In genomic region chr13:44783987-44784734, GRCh38 we compare ENCODE assay signal across 23 cellular contexts.
A peak's percentile ranks its signal among the peaks of the same experiment; 100 is the strongest.
DNase-seq lines count a peak whose midpoint lies in the region; ATAC-seq, FAIRE-seq and TF ChIP-seq lines count a peak whose summit lies in the region.
"Had no signal": no experiment of that assay in that cellular context is flagged by ENCODE, and none has a peak within 500 bp of the region (broad histone marks: within the 10 kb centered on the region; RNA-seq: fewer than 3 reads in every experiment).

No MANE protein-coding gene starts in this region.

- TF ChIP-seq EP300 in HepG2 (IDR thresholded peaks at IDR 0.05; ENCODE audit: low read depth in 2 of 2, low read length in 2 of 2) (no peak), HepG2 (CRISPR knock-in tag; IDR thresholded peaks at IDR 0.05; ENCODE audit: borderline replicate concordance) (no peak)

- H3K4me2 ChIP-seq in HepG2 (ENCODE audit: low read depth, low read length), result no peak overlapping the region
- H3K4me2 ChIP-seq: BLaER1 treated with 17β-estradiol and CSF1 and Interleukin-3, amounts not matched to agents 10 nM and 100 nM had no signal

- DNase-seq in HepG2 (ENCODE audit: low spot score) (peak; percentile 20), right lobe of liver (no peak), body of pancreas (no peak), left colon (no peak), gastrocnemius medialis (no peak), mesenteric fat pad (ENCODE audit: low spot score) (no peak), NCI-H1436 treated with DMSO at 0.1 percent for 48 hours (lab: John Stamatoyannopoulos, UW) (no peak)
- DNase-seq: ACHN; AML-193; BE2C; CD4-positive, alpha-beta T cell; CD8-positive, alpha-beta memory T cell; DMS53; DMS79 treated with DMSO at 0.1 percent for 48 hours; GF-D8; GOT3; H7; HCEC 1CT had no signal

- 0 out of 5 replicates have a peak, but pooled peaks cover 0 to 3% of the 10 kb centered on the region in 2 experiments for H3K27me3 ChIP-seq in HepG2 (ENCODE audit: control insufficient read depth in 1 of 2, insufficient read depth in 2 of 2, low read length in 2 of 2)
- H3K27me3 ChIP-seq in right lobe of liver, result no peaks in the 10 kb centered on the region
- H3K27me3 ChIP-seq in body of pancreas, result no peaks in the 10 kb centered on the region
- H3K27me3 ChIP-seq in gastrocnemius medialis, result no peaks in the 10 kb centered on the region
- H3K27me3 ChIP-seq: BE2C; BLaER1 treated with 17β-estradiol and CSF1 and Interleukin-3, amounts not matched to agents 10 nM and 100 nM had no signal

- no TSS peak for BruUV-seq in HepG2 (replicated peaks; lab: Mats Ljungman, UMichigan)

- ATAC-seq in HepG2 (peak; percentile 35; the same call in 1 of the 3 replicates), right lobe of liver (no peak), body of pancreas (peak; percentile 31), left colon (peak; percentile 66), gastrocnemius medialis (no peak)

- WGBS in HepG2 (ENCODE audit: low lambda C conversion rate), result 9% methylated on average over 4 of the region's 4 CpGs
- 40% methylated on average over 4 of the region's 4 CpGs for WGBS in right lobe of liver (ENCODE audit: insufficient coverage, low coverage, low lambda C conversion rate, missing lambda C conversion rate)
- WGBS in body of pancreas, 2 donors, result 51 to 60% methylated on average over 4 of the region's 4 CpGs

- H3K27ac ChIP-seq in HepG2 (ENCODE audit: extremely low read length, insufficient read depth, low read length) (no peak overlapping the region), right lobe of liver (no peak overlapping the region), body of pancreas (no peak overlapping the region), gastrocnemius medialis (no peak overlapping the region)
- H3K27ac ChIP-seq: 22Rv1; BLaER1 treated with 17β-estradiol and CSF1 and Interleukin-3, amounts not matched to agents 10 nM and 100 nM had no signal

- intact Hi-C loops in HepG2 (cut with micrococcal nuclease; ENCODE audit: unreplicated experiment) (no loop called here), right lobe of liver (cut with DNase I) (no loop called here), body of pancreas (cut with DNase I) (no loop called here), left colon (cut with DNase I, micrococcal nuclease) (no loop called here), gastrocnemius medialis (cut with DNase I; ENCODE audit: low total_unique reads) (no loop called here)

- H3K4me1 ChIP-seq in HepG2 (ENCODE audit: insufficient read depth, low read length) (peaks cover 17% of the 10 kb centered on the region), right lobe of liver (no peaks in the 10 kb centered on the region), body of pancreas (peaks cover 24% of the 10 kb centered on the region), gastrocnemius medialis (peaks cover 0 to 4% of the 10 kb centered on the region in 2 donors)
- H3K4me1 ChIP-seq: BE2C had no signal

- H3K4me3 ChIP-seq in HepG2 (replicated peaks in 1 of 3; ENCODE audit: insufficient read depth in 1 of 3, low read depth in 2 of 3, low read length in 3 of 3) (no peak overlapping the region), right lobe of liver (no peak overlapping the region), body of pancreas (no peak overlapping the region), gastrocnemius medialis (no peak overlapping the region)
- H3K4me3 ChIP-seq: BLaER1 treated with 17β-estradiol and CSF1 and Interleukin-3, amounts not matched to agents 10 nM and 100 nM had no signal

- H3K36me3 ChIP-seq in HepG2 (replicated peaks in 1 of 2; ENCODE audit: control insufficient read depth in 1 of 2, insufficient read depth in 2 of 2, low read length in 2 of 2) (no peaks in the 10 kb centered on the region), right lobe of liver (no peaks in the 10 kb centered on the region), body of pancreas (replicated peaks in 1 of 2; ENCODE audit: insufficient read depth in 1 of 2, low read depth in 2 of 2) (no peaks in the 10 kb centered on the region), gastrocnemius medialis (no peaks in the 10 kb centered on the region)
- H3K36me3 ChIP-seq: BE2C; BLaER1 treated with 17β-estradiol and CSF1 and Interleukin-3, amounts not matched to agents 10 nM and 100 nM had no signal

- no peaks in the 10 kb centered on the region for H4K20me1 ChIP-seq in HepG2 (ENCODE audit: insufficient read depth, low read length)
- H4K20me1 ChIP-seq: BLaER1 treated with 17β-estradiol and CSF1 and Interleukin-3, amounts not matched to agents 10 nM and 100 nM had no signal

- in situ Hi-C loops in HepG2 (cut with HindIII; ENCODE audit: extremely low pct_ligation_motif_present, low pct_unique_long_range_greater_than_20kb) (no loop called here), gastrocnemius medialis (cut with MboI; ENCODE audit: low sequenced_read_pairs in 4 of 4) (no loop called here)

- CTCF ChIA-PET in HepG2 (lab: Yijun Ruan, JAX; ENCODE audit: low intra/inter-chr PET ratio, low total read pairs), result no interaction called here

- no peak for TF ChIP-seq CTCF in HepG2 (CRISPR knock-in tag; IDR thresholded peaks at IDR 0.05)
- TF ChIP-seq CTCF in right lobe of liver (IDR thresholded peaks at IDR 0.05), result no peak
- peak in 1 of 7 experiments; percentile 4 for TF ChIP-seq CTCF in body of pancreas (IDR thresholded peaks at IDR 0.05)
- no peak for TF ChIP-seq CTCF in gastrocnemius medialis (IDR thresholded peaks at IDR 0.05 in 4 of 5, conservative IDR thresholded peaks at IDR 0.05 in 1 of 5)

- peak; percentile 43 for FAIRE-seq in HepG2 (lab: Jason Lieb, UNC)
- FAIRE-seq: A204.1, GM12891, GM18507 had no signal

- H3K9me3 ChIP-seq in HepG2 (ENCODE audit: low read length) (no peaks in the 10 kb centered on the region), right lobe of liver (no peaks in the 10 kb centered on the region), body of pancreas (no peaks in the 10 kb centered on the region), gastrocnemius medialis (no peaks in the 10 kb centered on the region)
- H3K9me3 ChIP-seq: BE2C had no signal

- no peak for TF ChIP-seq RAD21 in HepG2 (CRISPR knock-in tag; IDR thresholded peaks at IDR 0.05)

- no peak overlapping the region for H3K9ac ChIP-seq in HepG2 (ENCODE audit: insufficient read depth, low read depth, low read length)
- H3K9ac ChIP-seq: BLaER1 treated with 17β-estradiol and CSF1 and Interleukin-3, amounts not matched to agents 10 nM and 100 nM had no signal

- TF ChIP-seq POLR2A in HepG2 (IDR thresholded peaks at IDR 0.05; ENCODE audit: insufficient read depth in 1 of 2, low read depth in 2 of 2, low read length in 2 of 2) (no peak), right lobe of liver (IDR thresholded peaks at IDR 0.05) (no peak), body of pancreas (IDR thresholded peaks at IDR 0.05) (no peak), gastrocnemius medialis (IDR thresholded peaks at IDR 0.05) (no peak)

- POLR2A ChIA-PET in HepG2 (lab: Yijun Ruan, JAX), result no interaction called here

- H2AFZ ChIP-seq in HepG2 (ENCODE audit: low read length), result no peak overlapping the region

- H3K79me2 ChIP-seq in HepG2 (ENCODE audit: insufficient read depth, low read length), result no peaks in the 10 kb centered on the region

TF ChIP-seq in HepG2, 621 proteins besides CTCF, POLR2A, EP300 and RAD21:
- TF ChIP-seq SALL2 (CRISPR knock-in tag; IDR thresholded peaks at IDR 0.05) (no peak), ZNF644 (CRISPR knock-in tag; IDR thresholded peaks at IDR 0.05; ENCODE audit: low read depth) (0 out of 2 replicates have a peak, but pooled peaks have one; percentile 10), CC2D1A (CRISPR knock-in tag; IDR thresholded peaks at IDR 0.05) (no peak), PAX8 (CRISPR knock-in tag; IDR thresholded peaks at IDR 0.05; ENCODE audit: borderline replicate concordance) (no peak), MAFF (IDR thresholded peaks at IDR 0.05; ENCODE audit: low read depth, low read length) (peak; percentile 97), SOX5 (CRISPR knock-in tag; IDR thresholded peaks at IDR 0.05; ENCODE audit: borderline replicate concordance) (no peak), MAFK (conservative IDR thresholded peaks at IDR 0.05 in 1 of 2, IDR thresholded peaks at IDR 0.05 in 1 of 2; ENCODE audit: low read length in 2 of 2) (peak; percentile 97 to 98), ZNF317 (CRISPR knock-in tag; IDR thresholded peaks at IDR 0.05) (0 out of 2 replicates have a peak, but pooled peaks have one; percentile 42), FOXP1 (IDR thresholded peaks at IDR 0.05) (no peak), FOXP1 (CRISPR knock-in tag; IDR thresholded peaks at IDR 0.05) (0 out of 2 replicates have a peak, but pooled peaks have one; percentile 42)
TF ChIP-seq in HepG2: peak in this region for 5.

Comparison
In these comparisons a context has a peak if more than half of its experiments do, and no peak if none do; other contexts are left out.
1. ATAC-seq: peak in HepG2 (single experiment), body of pancreas (single experiment) and left colon (single experiment); none in right lobe of liver (0 of 4) and gastrocnemius medialis (0 of 2).